9 cellular contexts compared by ENCODE assay signal in the genomic region with DNA sequence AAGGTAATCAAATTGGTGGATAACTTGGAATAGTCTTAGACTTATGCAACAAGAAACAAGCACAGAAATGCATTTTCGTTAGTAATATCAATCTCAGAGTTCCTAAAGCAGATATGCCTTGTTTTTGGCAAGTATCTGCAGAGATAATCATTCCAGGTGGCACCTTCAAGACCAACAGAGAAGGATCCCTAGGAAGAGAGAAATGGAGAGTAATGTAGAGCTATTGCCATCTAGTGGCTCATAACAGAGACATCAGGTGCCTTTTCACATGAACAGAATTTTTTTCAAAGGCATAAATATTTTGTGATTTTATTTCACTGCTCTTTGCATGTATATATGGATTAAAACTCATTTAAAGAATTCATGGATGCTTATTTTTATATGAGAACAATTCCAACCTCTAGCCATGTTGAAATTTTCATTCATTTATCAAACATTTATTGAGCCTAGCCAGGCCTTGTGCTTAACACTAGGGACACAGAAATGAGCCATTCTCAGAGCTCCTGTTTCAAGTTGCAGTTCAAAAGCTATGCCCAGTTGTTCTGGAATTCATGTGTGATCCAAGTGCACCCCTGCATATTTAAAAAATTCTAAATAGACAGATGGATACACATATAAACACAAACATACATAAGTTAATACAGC.
DNase-seq lines count a peak whose midpoint lies in the region; ATAC-seq, FAIRE-seq and TF ChIP-seq lines count a peak whose summit lies in the region.
"Had no signal": no experiment of that assay in that cellular context is flagged by ENCODE, and none has a peak within 500 bp of the region (broad histone marks: within the 10 kb centered on the region; RNA-seq: fewer than 3 reads in every experiment).

No MANE protein-coding gene starts in this region.

- H2AK5ac ChIP-seq in H1 (ENCODE audit: low read depth, low read length), result no peak overlapping the region

- H3K4me3 ChIP-seq in H1 (ENCODE audit: extremely low read depth in 1 of 4, insufficient read depth in 2 of 4, low read depth in 3 of 4, low read length in 4 of 4) (no peak overlapping the region), osteoblast (ENCODE audit: insufficient read depth, low read length) (no peak overlapping the region)

- ATAC-seq in GM19351 (IDR thresholded peaks at IDR 0.05; ENCODE audit: unreplicated experiment), result peak; percentile 79

- no peak overlapping the region for H2BK15ac ChIP-seq in H1 (ENCODE audit: low read length)

- CTCF ChIA-PET in H1 (lab: Charles Lee; ENCODE audit: partially characterized antibody), result interaction anchor here (0.6 to 7.6 kb wide), 28 partner anchors 9 to 356 kb away, joined by 3 to 133 read pairs (median 4); no protein-coding TSS in a partner anchor

- POLR2A ChIA-PET in H1 (lab: Charles Lee; ENCODE audit: partially characterized antibody), result no interaction called here

- H3K79me1 ChIP-seq in H1 (ENCODE audit: low read depth, low read length), result no peaks in the 10 kb centered on the region

- no peak overlapping the region for H3K4me2 ChIP-seq in H1 (ENCODE audit: insufficient read depth in 1 of 2, low read depth in 2 of 2, low read length in 2 of 2)
- no peak overlapping the region for H3K4me2 ChIP-seq in osteoblast (ENCODE audit: insufficient read depth, low read length)

- no peak overlapping the region for H3K27ac ChIP-seq in H1 (ENCODE audit: low read depth, low read length)
- no peak overlapping the region for H3K27ac ChIP-seq in osteoblast (ENCODE audit: low read depth, low read length)

- H3K4ac ChIP-seq in H1 (replicated peaks; ENCODE audit: insufficient read length, low read depth, low read length), result no peak overlapping the region

- no peak overlapping the region for H3K9ac ChIP-seq in H1 (replicated peaks in 1 of 4; ENCODE audit: extremely low read depth in 1 of 4, low read depth in 3 of 4, low read length in 3 of 4)

- FAIRE-seq in H1 (lab: Jason Lieb, UNC), result peak; percentile 76

- H3K56ac ChIP-seq in H1 (replicated peaks; ENCODE audit: insufficient read length, low read depth, low read length), result no peak overlapping the region

- H3K4me1 ChIP-seq in H1 (replicated peaks in 1 of 4; ENCODE audit: control insufficient read depth in 3 of 4, insufficient read depth in 4 of 4, low read length in 3 of 4) (no peaks in the 10 kb centered on the region), osteoblast (ENCODE audit: insufficient read depth, low read length) (no peaks in the 10 kb centered on the region)

- no peaks in the 10 kb centered on the region for H3K79me2 ChIP-seq in H1 (ENCODE audit: control insufficient read depth in 1 of 2, insufficient read depth in 2 of 2, low read length in 2 of 2)
- H3K79me2 ChIP-seq in osteoblast (ENCODE audit: insufficient read depth, low read length), result no peaks in the 10 kb centered on the region

- H2AFZ ChIP-seq in H1 (ENCODE audit: low read length) (0 out of 2 replicates have a peak overlapping the region, but pooled peaks have one; percentile 54), osteoblast (ENCODE audit: low read length) (no peak overlapping the region)

- H4K91ac ChIP-seq in H1 (replicated peaks; ENCODE audit: insufficient read length, low read length), result no peak overlapping the region

- TF ChIP-seq CTCF in H1 (IDR thresholded peaks at IDR 0.05; ENCODE audit: control extremely low read depth in 1 of 3, insufficient read depth in 1 of 3, low read depth in 1 of 3, low read length in 3 of 3), result peak in 2 of 3 experiments; percentile 57 to 73; a peak in 2 of 4 replicates
- peak; percentile 55 for TF ChIP-seq CTCF in osteoblast (IDR thresholded peaks at IDR 0.05; ENCODE audit: extremely low read depth, low read depth, low read length)

- no peak overlapping the region for H3K14ac ChIP-seq in H1 (ENCODE audit: insufficient read length)

- no peak overlapping the region for H2BK12ac ChIP-seq in H1 (ENCODE audit: low read depth, low read length)

- H3K36me3 ChIP-seq in H1 (ENCODE audit: control insufficient read depth in 2 of 4, insufficient read depth in 4 of 4, low read length in 3 of 4), result no peaks in the 10 kb centered on the region
- H3K36me3 ChIP-seq in osteoblast (ENCODE audit: insufficient read depth, low read length), result no peaks in the 10 kb centered on the region

- H2BK5ac ChIP-seq in H1 (ENCODE audit: low read depth, low read length), result no peak overlapping the region

- H2BK20ac ChIP-seq in H1 (ENCODE audit: low read length), result no peak overlapping the region

- DNase-seq in COLO829 (ENCODE audit: low spot score), result peak; percentile 55
- peak; percentile 35 for DNase-seq in HS-5 (ENCODE audit: low read depth)
- DNase-seq in NCI-H774 (lab: John Stamatoyannopoulos, UW), result peak; percentile 34
- DNase-seq in H1 (ENCODE audit: low read depth in 1 of 2, low spot score in 2 of 2), result no peak
- DNase-seq in osteoblast (ENCODE audit: insufficient read length, low spot score, missing footprints), result peak; percentile 64
- no peak for DNase-seq in mesenteric fat pad (ENCODE audit: low spot score)
- DNase-seq in OCI-M2 (lab: John Stamatoyannopoulos, UW; ENCODE audit: unreplicated experiment), result no peak
- DNase-seq: left cardiac atrium had no signal

- no peaks in the 10 kb centered on the region for H3K23me2 ChIP-seq in H1 (ENCODE audit: low read depth, low read length)

- 17% methylated on average over 1 of the region's 1 CpG; no CpG with 5 or more reads in 1 of the 2 experiments for WGBS in H1 (ENCODE audit: extremely low coverage in 1 of 2, insufficient coverage in 1 of 2, insufficient read length in 1 of 2, insufficient replicate concordance in 2 of 2, low coverage in 1 of 2, low lambda C conversion rate in 2 of 2, missing lambda C conversion rate in 1 of 2), 2 experiments

- TF ChIP-seq RAD21 in H1 (IDR thresholded peaks at IDR 0.05 in 1 of 2, conservative IDR thresholded peaks at IDR 0.05 in 1 of 2; ENCODE audit: low read depth in 2 of 2, low read length in 2 of 2), result peak; percentile 92 to 94

- no peak overlapping the region for H3K23ac ChIP-seq in H1 (ENCODE audit: insufficient read length)

- H3K27me3 ChIP-seq in H1 (replicated peaks in 1 of 4; ENCODE audit: control insufficient read depth in 3 of 4, extremely low read depth in 1 of 4, insufficient read depth in 3 of 4, low read length in 3 of 4) (no peaks in the 10 kb centered on the region), osteoblast (ENCODE audit: insufficient read depth, low read length) (no peaks in the 10 kb centered on the region)

- no peak for TF ChIP-seq POLR2A in H1 (IDR thresholded peaks at IDR 0.05; ENCODE audit: control extremely low read depth in 1 of 2, low read depth in 2 of 2, low read length in 2 of 2)

- H4K5ac ChIP-seq in H1 (ENCODE audit: insufficient read length, low read depth, low read length), result no peak overlapping the region

- H4K20me1 ChIP-seq in H1 (replicated peaks in 1 of 2; ENCODE audit: control insufficient read depth in 1 of 2, insufficient read depth in 2 of 2, low read length in 2 of 2), result no peaks in the 10 kb centered on the region
- H4K20me1 ChIP-seq in osteoblast (ENCODE audit: insufficient read depth, low read length), result no peaks in the 10 kb centered on the region

- H4K8ac ChIP-seq in H1 (ENCODE audit: extremely low read depth, insufficient read depth, low read length), result no peak overlapping the region

- no peak for TF ChIP-seq EP300 in H1 (IDR thresholded peaks at IDR 0.05; ENCODE audit: borderline replicate concordance in 1 of 2, low read depth in 2 of 2, low read length in 2 of 2)

- H3K18ac ChIP-seq in H1 (ENCODE audit: extremely low read depth, low read length), result no peak overlapping the region

- no peak overlapping the region for H2BK120ac ChIP-seq in H1 (replicated peaks; ENCODE audit: low read depth, low read length)

- no peaks in the 10 kb centered on the region for H3K9me3 ChIP-seq in H1 (ENCODE audit: insufficient read depth in 2 of 2, low read depth in 1 of 2, low read length in 1 of 2)
- H3K9me3 ChIP-seq in osteoblast (ENCODE audit: low read depth, low read length), result no peaks in the 10 kb centered on the region

TF ChIP-seq in H1, 55 proteins besides CTCF, POLR2A, EP300 and RAD21:
- TF ChIP-seq POU5F1 (IDR thresholded peaks at IDR 0.05; ENCODE audit: low read depth, low read length) (no peak), SIRT6 (IDR thresholded peaks at IDR 0.05; ENCODE audit: low read length) (no peak), NRF1 (IDR thresholded peaks at IDR 0.05; ENCODE audit: low read depth, low read length) (no peak), NANOG (IDR thresholded peaks at IDR 0.05; ENCODE audit: insufficient read depth, low read depth, low read length, poor library complexity, severe bottlenecking) (no peak), JUN (IDR thresholded peaks at IDR 0.05; ENCODE audit: low read depth, low read length) (no peak), PHF8 (conservative IDR thresholded peaks at IDR 0.05; ENCODE audit: low read depth, low read length) (no peak), SAP30 (IDR thresholded peaks at IDR 0.05; ENCODE audit: insufficient read depth, insufficient replicate concordance, low read length) (no peak)
- TF ChIP-seq, protein P1, sequence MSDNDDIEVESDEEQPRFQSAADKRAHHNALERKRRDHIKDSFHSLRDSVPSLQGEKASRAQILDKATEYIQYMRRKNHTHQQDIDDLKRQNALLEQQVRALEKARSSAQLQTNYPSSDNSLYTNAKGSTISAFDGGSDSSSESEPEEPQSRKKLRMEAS (IDR thresholded peaks at IDR 0.05), result no peak

Comparison
In these comparisons a context has a peak if more than half of its experiments do, and no peak if none do; other contexts are left out.
1. DNase-seq: peak in COLO829 (single experiment), HS-5 (single experiment), NCI-H774 (single experiment) and osteoblast (single experiment); none in H1 (0 of 2), mesenteric fat pad (single experiment) and OCI-M2 (single experiment).